In genomic region chr3:46488735-46489361, GRCh38 we compare ENCODE assay signal across 1 cellular context.
TF ChIP-seq lines count a peak whose summit lies in the region.

No MANE protein-coding gene starts in this region.

TF ChIP-seq in GM12878, 131 proteins besides CTCF, POLR2A, EP300 and RAD21 (continued from another document and continues in another):
- TF ChIP-seq ZBTB4 (CRISPR knock-in tag; IDR thresholded peaks at IDR 0.05) (no peak), NBN (IDR thresholded peaks at IDR 0.05) (no peak), SKIL (IDR thresholded peaks at IDR 0.05; ENCODE audit: low read depth, poor library complexity, severe bottlenecking) (peak; percentile 46), CHD2 (IDR thresholded peaks at IDR 0.05; ENCODE audit: borderline replicate concordance, low read depth, low read length) (no peak), CREB1 (IDR thresholded peaks at IDR 0.05; ENCODE audit: low read depth) (peak; percentile 55; the same call in 1 of the 2 replicates), BHLHE40 (IDR thresholded peaks at IDR 0.05; ENCODE audit: borderline replicate concordance in 1 of 2, low read depth in 2 of 2, low read length in 1 of 2) (peak; percentile 81 to 84), RFX5 (IDR thresholded peaks at IDR 0.05; ENCODE audit: low read depth, low read length) (0 out of 2 replicates have a peak, but pooled peaks have one; percentile 47), PAX5 (IDR thresholded peaks at IDR 0.05; ENCODE audit: borderline replicate concordance, low read depth, low read length) (peak; percentile 93; the same call in 1 of the 2 replicates), FOS (IDR thresholded peaks at IDR 0.05; ENCODE audit: borderline replicate concordance, extremely low read depth, insufficient read length) (no peak), MAX (IDR thresholded peaks at IDR 0.05; ENCODE audit: low read depth, low read length) (no peak), MLLT1 (IDR thresholded peaks at IDR 0.05) (peak; percentile 52; the same call in 1 of the 2 replicates), TAF1 (IDR thresholded peaks at IDR 0.05; ENCODE audit: borderline replicate concordance, low read depth, low read length) (no peak), MXI1 (IDR thresholded peaks at IDR 0.05; ENCODE audit: low read depth, low read length) (peak; percentile 51; the same call in 1 of the 2 replicates), ZZZ3 (IDR thresholded peaks at IDR 0.05; ENCODE audit: control insufficient read depth, insufficient read length, low read depth) (no peak), RUNX3 (IDR thresholded peaks at IDR 0.05; ENCODE audit: low read length) (peak; percentile 86), SMAD5 (IDR thresholded peaks at IDR 0.05; ENCODE audit: low read depth) (no peak), RELB (IDR thresholded peaks at IDR 0.05; ENCODE audit: low read depth) (no peak), NKRF (conservative IDR thresholded peaks at IDR 0.05) (no peak), CHD1 (IDR thresholded peaks at IDR 0.05; ENCODE audit: low read depth, low read length) (no peak), HSF1 (IDR thresholded peaks at IDR 0.05; ENCODE audit: low read depth, low read length) (no peak), NFYA (IDR thresholded peaks at IDR 0.05; ENCODE audit: borderline replicate concordance, low read depth, low read length) (peak; percentile 7; the same call in 1 of the 2 replicates), FOXK2 (IDR thresholded peaks at IDR 0.05) (no peak), BCL3 (IDR thresholded peaks at IDR 0.05; ENCODE audit: borderline replicate concordance, insufficient read depth, low read depth, low read length, poor library complexity, severe bottlenecking) (no peak), RCOR1 (conservative IDR thresholded peaks at IDR 0.05; ENCODE audit: low read depth, low read length) (0 out of 2 replicates have a peak, but pooled peaks have one; percentile 74), CHD4 (IDR thresholded peaks at IDR 0.05) (no peak), PBX3 (IDR thresholded peaks at IDR 0.05; ENCODE audit: insufficient replicate concordance, low read depth, low read length) (no peak), HDAC6 (IDR thresholded peaks at IDR 0.05; ENCODE audit: unreplicated experiment) (no peak), ZBTB11 (CRISPR knock-in tag; IDR thresholded peaks at IDR 0.05) (no peak), ATF3 (IDR thresholded peaks at IDR 0.05; ENCODE audit: borderline replicate concordance, extremely low read depth, low read depth, low read length) (peak; percentile 65), NR2C2 (IDR thresholded peaks at IDR 0.05; ENCODE audit: borderline replicate concordance, control insufficient read depth, insufficient read length, low read depth) (no peak), YBX1 (IDR thresholded peaks at IDR 0.05) (no peak), IKZF1 (conservative IDR thresholded peaks at IDR 0.05) (peak; percentile 63), SRF (IDR thresholded peaks at IDR 0.05; ENCODE audit: low read depth in 2 of 2, low read length in 2 of 2) (no peak), ESRRA (IDR thresholded peaks at IDR 0.05; ENCODE audit: low read length) (no peak), JUND (IDR thresholded peaks at IDR 0.05; ENCODE audit: low read depth, low read length) (no peak), ASH2L (IDR thresholded peaks at IDR 0.05; ENCODE audit: borderline replicate concordance, low read depth) (no peak), SP1 (IDR thresholded peaks at IDR 0.05; ENCODE audit: low read depth, low read length) (peak; percentile 17), ZNF384 (IDR thresholded peaks at IDR 0.05; ENCODE audit: borderline replicate concordance, low read depth, low read length) (no peak; the same call in 1 of the 2 replicates), HCFC1 (IDR thresholded peaks at IDR 0.05; ENCODE audit: low read length) (peak; percentile 30; the same call in 1 of the 2 replicates)
